28 cellular contexts compared by ENCODE assay signal in the genomic region with DNA sequence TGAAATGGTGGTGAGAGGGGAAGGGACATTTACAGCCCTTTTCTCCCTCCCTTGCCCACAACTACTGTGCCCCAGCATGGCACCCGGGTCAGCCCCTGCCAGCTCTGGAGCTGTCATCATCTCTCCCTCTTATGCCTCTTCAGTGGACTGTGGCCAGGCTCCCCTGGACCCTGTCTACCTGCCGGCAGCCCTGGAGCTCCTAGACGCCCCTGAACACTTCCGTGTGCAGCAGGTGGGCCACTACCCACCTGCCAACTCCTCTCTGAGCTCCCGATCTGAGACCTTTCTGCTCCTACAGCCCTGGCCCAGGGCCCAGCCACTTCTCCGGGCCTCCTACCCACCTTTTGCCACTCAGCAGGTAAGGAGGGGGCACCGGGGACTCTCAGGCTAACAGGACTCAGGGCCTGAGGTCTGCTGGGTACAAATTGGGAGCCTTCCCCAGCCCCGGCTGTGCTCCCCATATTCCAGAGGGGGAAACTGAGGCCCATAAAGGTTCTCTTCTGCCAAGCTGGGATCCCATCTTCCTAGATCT. TPM values are rescaled to one million over a fixed set of nuclear protein-coding genes. Genes with fewer than 3 reads are reported as not detected.
DNase-seq lines count a peak whose midpoint lies in the region; TF ChIP-seq lines count a peak whose summit lies in the region.
"Had no signal": no experiment of that assay in that cellular context is flagged by ENCODE, and none has a peak within 500 bp of the region (broad histone marks: within the 10 kb centered on the region; RNA-seq: fewer than 3 reads in every experiment).

No MANE protein-coding gene starts in this region.

- no peaks in the 10 kb centered on the region for H3F3A ChIP-seq in neural progenitor cell (ENCODE audit: low read depth)

- H3K4me3 ChIP-seq in neural progenitor cell = no peak overlapping the region
- H3K4me3 ChIP-seq: GM12878, GM23338 had no signal

- no peak overlapping the region for H3K9ac ChIP-seq in neural progenitor cell

- no peaks in the 10 kb centered on the region for H3K9me3 ChIP-seq in neural progenitor cell (ENCODE audit: low read depth)
- H3K9me3 ChIP-seq: BE2C had no signal

- no peak overlapping the region for H3K4me2 ChIP-seq in neural progenitor cell
- H3K4me2 ChIP-seq: GM23338 had no signal

- peaks cover 16% of the 10 kb centered on the region for H3K79me2 ChIP-seq in neural progenitor cell (ENCODE audit: low read depth)

- DNase-seq in activated naive CD4-positive, alpha-beta T cell (lab: John Stamatoyannopoulos, UW) = no peak
- DNase-seq in chondrocyte (ENCODE audit: low spot score) (peak; percentile 85), neural progenitor cell (ENCODE audit: low spot score) (no peak), type B pancreatic cell (ENCODE audit: extremely low spot score, unreplicated experiment) (no peak), H4 (ENCODE audit: low spot score) (no peak), NCI-H82 treated with DMSO at 0.1 percent for 48 hours (lab: John Stamatoyannopoulos, UW; ENCODE audit: unreplicated experiment) (no peak), nephron progenitor cell (no peak)
- DNase-seq: 8988T; ACHN; BE2C; CD4-positive, CD25-positive, alpha-beta regulatory T cell; GDM1; HCEC 1CT; KBM-7; MV-4-11; NCI-H1105; NCI-H1436 treated with DMSO at 0.1 percent for 48 hours; NCI-H1930; NCI-H2107; NCI-H524; NCI-H748 treated with DMSO at 0.1 percent for 48 hours; RPMI8226; SHP77 treated with DMSO at 0.1 percent for 48 hours had no signal

- no peak for TF ChIP-seq CTCF in chondrocyte (IDR thresholded peaks at IDR 0.05)
- no peak for TF ChIP-seq CTCF in neural progenitor cell (IDR thresholded peaks at IDR 0.05)
- TF ChIP-seq CTCF in type B pancreatic cell (conservative IDR thresholded peaks at IDR 0.05) = no peak
- TF ChIP-seq CTCF in nephron progenitor cell (IDR thresholded peaks at IDR 0.05) = no peak

- peaks cover 7% of the 10 kb centered on the region for H3K4me1 ChIP-seq in neural progenitor cell

- H3K27me3 ChIP-seq in neural progenitor cell = no peaks in the 10 kb centered on the region
- H3K27me3 ChIP-seq: BE2C had no signal

- peaks cover 14% of the 10 kb centered on the region for H3K4me1 Mint-ChIP-seq in activated naive CD4-positive, alpha-beta T cell treated with anti-CD3 and anti-CD28 coated beads, Interleukin-2, amount 50 U/mL, for 24 hours
- H3K4me1 Mint-ChIP-seq in chondrocyte (ENCODE audit: low read depth) (peaks cover 12% of the 10 kb centered on the region), neural progenitor cell (peaks cover 33% of the 10 kb centered on the region), type B pancreatic cell (ENCODE audit: unreplicated experiment) (peaks cover 15% of the 10 kb centered on the region), nephron progenitor cell (peaks cover 49% of the 10 kb centered on the region)

- peaks cover 26% of the 10 kb centered on the region for H4K20me1 ChIP-seq in neural progenitor cell (ENCODE audit: low read depth)

- no peaks in the 10 kb centered on the region for H3K9me3 Mint-ChIP-seq in activated naive CD4-positive, alpha-beta T cell treated with anti-CD3 and anti-CD28 coated beads, Interleukin-2, amount 50 U/mL, for 24 hours
- no peaks in the 10 kb centered on the region for H3K9me3 Mint-ChIP-seq in chondrocyte (ENCODE audit: low read depth)
- no peaks in the 10 kb centered on the region for H3K9me3 Mint-ChIP-seq in neural progenitor cell
- H3K9me3 Mint-ChIP-seq in type B pancreatic cell = no peaks in the 10 kb centered on the region
- no peaks in the 10 kb centered on the region for H3K9me3 Mint-ChIP-seq in nephron progenitor cell
- H3K9me3 Mint-ChIP-seq: CD4-positive, CD25-positive, alpha-beta regulatory T cell; GM23338 had no signal

- H2AFZ ChIP-seq in neural progenitor cell (replicated peaks) = no peak overlapping the region
- H2AFZ ChIP-seq: GM23338 had no signal

- peak overlapping the region; percentile 80 for H3K27ac Mint-ChIP-seq in activated naive CD4-positive, alpha-beta T cell treated with anti-CD3 and anti-CD28 coated beads, Interleukin-2, amount 50 U/mL, for 24 hours
- H3K27ac Mint-ChIP-seq in chondrocyte (ENCODE audit: unreplicated experiment) (no peak overlapping the region), neural progenitor cell (no peak overlapping the region), type B pancreatic cell (no peak overlapping the region), nephron progenitor cell (no peak overlapping the region)
- H3K27ac Mint-ChIP-seq: CD4-positive, CD25-positive, alpha-beta regulatory T cell; GM23338 had no signal

- H3K27me3 Mint-ChIP-seq in activated naive CD4-positive, alpha-beta T cell treated with anti-CD3 and anti-CD28 coated beads, Interleukin-2, amount 50 U/mL, for 24 hours = peaks cover 7% of the 10 kb centered on the region
- H3K27me3 Mint-ChIP-seq in chondrocyte (ENCODE audit: low read depth) = no peaks in the 10 kb centered on the region
- peaks cover 2% of the 10 kb centered on the region for H3K27me3 Mint-ChIP-seq in neural progenitor cell (ENCODE audit: insufficient read depth, low read depth)
- H3K27me3 Mint-ChIP-seq in type B pancreatic cell = no peaks in the 10 kb centered on the region
- H3K27me3 Mint-ChIP-seq in nephron progenitor cell (ENCODE audit: low read depth, poor library complexity) = peaks cover 4% of the 10 kb centered on the region

- H3K4me3 Mint-ChIP-seq in activated naive CD4-positive, alpha-beta T cell treated with anti-CD3 and anti-CD28 coated beads, Interleukin-2, amount 50 U/mL, for 24 hours = no peak overlapping the region
- H3K4me3 Mint-ChIP-seq in chondrocyte (ENCODE audit: unreplicated experiment) (no peak overlapping the region), neural progenitor cell (peak overlapping the region; percentile 97), type B pancreatic cell (peak overlapping the region; percentile 97), nephron progenitor cell (no peak overlapping the region)
- H3K4me3 Mint-ChIP-seq: GM23338 had no signal

- H3K36me3 Mint-ChIP-seq in activated naive CD4-positive, alpha-beta T cell treated with anti-CD3 and anti-CD28 coated beads, Interleukin-2, amount 50 U/mL, for 24 hours = peaks cover 8% of the 10 kb centered on the region
- H3K36me3 Mint-ChIP-seq in chondrocyte (ENCODE audit: low read depth) (peaks cover 10% of the 10 kb centered on the region), neural progenitor cell (peaks cover 22% of the 10 kb centered on the region), type B pancreatic cell (peaks cover 12% of the 10 kb centered on the region), nephron progenitor cell (ENCODE audit: low read depth) (peaks cover 53% of the 10 kb centered on the region)

- H3K36me3 ChIP-seq in neural progenitor cell = no peaks in the 10 kb centered on the region

- no peak overlapping the region for H3K27ac ChIP-seq in neural progenitor cell

RNA-seq across cellular contexts. Expression of gene TMEM132A, which starts 2.9 kb away (rescaled TPM):
- total RNA-seq in chondrocyte = 41.3 to 72.0 TPM (median 69.8 TPM) in 3 replicates
- total RNA-seq in neural progenitor cell (ENCODE audit: low replicate concordance) = 34.0 and 77.2 TPM in 2 replicates
- 162 and 218 TPM in 2 replicates for total RNA-seq in type B pancreatic cell (ENCODE audit: low replicate concordance)
- total RNA-seq in H4 (2014; rRNA removed; shearing (Covaris generic)) = 28.6 and 39.0 TPM in 2 replicates
- total RNA-seq: CD4-positive, CD25-positive, alpha-beta regulatory T cell had no signal

RNA-seq across cellular contexts. Expression of gene TMEM109, which starts 13.2 kb away (rescaled TPM):
- 97.0 to 124 TPM (median 104 TPM) in 3 replicates for total RNA-seq in chondrocyte
- total RNA-seq in neural progenitor cell (ENCODE audit: low replicate concordance) = 22.4 and 23.6 TPM in 2 replicates
- 83.0 and 97.5 TPM in 2 replicates for total RNA-seq in type B pancreatic cell (ENCODE audit: low replicate concordance)
- total RNA-seq in H4 (2014; rRNA removed; shearing (Covaris generic)) = 43.0 and 65.6 TPM in 2 replicates

RNA-seq across cellular contexts. Expression of gene PRPF19, which starts 20.7 kb away (rescaled TPM):
- 48.4 to 51.3 TPM (median 48.6 TPM) in 3 replicates for total RNA-seq in chondrocyte
- 34.5 and 72.7 TPM in 2 replicates for total RNA-seq in neural progenitor cell (ENCODE audit: low replicate concordance)
- total RNA-seq in type B pancreatic cell (ENCODE audit: low replicate concordance) = 105 and 120 TPM in 2 replicates
- total RNA-seq in H4 (2014; rRNA removed; shearing (Covaris generic)) = 92.3 and 106 TPM in 2 replicates

RNA-seq across cellular contexts. Expression of gene SLC15A3, which starts 24.8 kb away (rescaled TPM):
- 0.54 to 1.6 TPM (median 0.62 TPM) in 3 replicates for total RNA-seq in chondrocyte
- 1.4 and 3.3 TPM in 2 replicates for total RNA-seq in neural progenitor cell (ENCODE audit: low replicate concordance)
- total RNA-seq in type B pancreatic cell (ENCODE audit: low replicate concordance) = 2.3 and 3.5 TPM in 2 replicates
- 4.9 and 5.8 TPM in 2 replicates for total RNA-seq in H4 (2014; rRNA removed; shearing (Covaris generic))
- total RNA-seq: MCF 10A had no signal

RNA-seq across cellular contexts. Expression of gene CD6, which starts 44.4 kb away (rescaled TPM):
- 0.33 TPM in 1 of 3 replicates, not detected in the others for total RNA-seq in chondrocyte
- not detected in 2 replicates for total RNA-seq in neural progenitor cell (ENCODE audit: low replicate concordance)
- total RNA-seq in type B pancreatic cell (ENCODE audit: low replicate concordance) = 0.70 and 1.1 TPM in 2 replicates
- total RNA-seq in H4 (2014; rRNA removed; shearing (Covaris generic)) = not detected in 2 replicates
- total RNA-seq: LHCN-M2, MCF 10A had no signal

Comparison
In these comparisons a context has a peak if more than half of its experiments do, and no peak if none do; other contexts are left out.
1. H3K4me3 Mint-ChIP-seq: peak in neural progenitor cell (single experiment) and type B pancreatic cell (single experiment); none in activated naive CD4-positive, alpha-beta T cell treated with anti-CD3 and anti-CD28 coated beads, Interleukin-2, amount 50 U/mL, for 24 hours (single experiment), chondrocyte (single experiment) and nephron progenitor cell (single experiment).